13 cellular contexts compared by ENCODE assay signal in the genomic region with DNA sequence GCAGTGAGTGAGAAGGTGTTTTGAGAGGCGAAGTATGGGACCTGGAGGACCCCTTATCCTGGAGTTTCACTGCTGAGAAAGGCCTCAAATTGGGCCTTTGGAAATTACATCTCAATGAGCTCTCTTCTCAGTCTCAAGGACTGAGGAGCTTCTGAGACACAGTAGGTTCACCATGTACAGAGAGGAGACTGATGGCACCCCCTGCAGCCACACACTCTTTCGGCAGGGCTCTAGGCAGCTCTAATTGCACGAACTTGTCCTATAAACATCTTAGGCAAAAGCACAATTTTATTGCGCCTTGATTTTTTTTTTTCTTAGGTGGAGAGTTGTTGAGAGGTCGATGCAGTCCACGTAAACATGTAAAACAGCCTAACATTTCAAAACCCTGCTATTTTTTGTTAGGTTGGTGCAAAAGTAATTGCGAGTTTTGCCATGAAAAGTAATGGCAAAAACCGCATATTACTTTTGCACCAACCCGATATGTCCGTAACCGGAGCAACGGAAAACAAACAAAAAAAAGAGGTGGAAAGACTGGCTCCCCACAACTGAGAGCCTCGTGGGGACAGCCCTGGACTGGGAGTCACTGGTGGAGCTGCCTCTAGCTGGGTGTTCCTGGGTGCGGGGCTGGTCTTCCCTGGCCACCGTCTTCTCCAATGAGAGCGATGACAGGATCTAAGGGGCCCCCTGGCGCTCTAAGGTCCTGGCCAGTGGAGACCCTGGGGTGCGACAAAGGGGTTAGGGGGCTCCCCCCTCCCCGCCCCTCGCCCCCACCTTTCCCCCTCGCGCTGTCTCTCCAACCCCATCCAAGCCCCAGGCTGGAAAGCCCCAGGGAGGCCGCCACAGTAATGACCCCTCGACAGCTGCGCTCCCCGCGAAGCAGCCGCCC.
DNase-seq lines count a peak whose midpoint lies in the region; ATAC-seq, FAIRE-seq and TF ChIP-seq lines count a peak whose summit lies in the region.
"Had no signal": no experiment of that assay in that cellular context is flagged by ENCODE, and none has a peak within 500 bp of the region (broad histone marks: within the 10 kb centered on the region; RNA-seq: fewer than 3 reads in every experiment).

No MANE protein-coding gene starts in this region.

- H3K4me3 Mint-ChIP-seq in T-helper 2 cell treated with Interferon-gamma antibody and Interleukin-4, amounts not matched to agents 5 μg/mL and 100 μg/mL, for 36 hours, result no peak overlapping the region
- H3K4me3 Mint-ChIP-seq: B cell had no signal

- TF ChIP-seq POLR2A in Peyer's patch (IDR thresholded peaks at IDR 0.05), result no peak

- no peak overlapping the region for H3K9ac ChIP-seq in mesendoderm (ENCODE audit: low read length)

- H3K36me3 ChIP-seq in mesendoderm (ENCODE audit: control insufficient read depth, insufficient read depth, low read length) (no peaks in the 10 kb centered on the region), Peyer's patch (no peaks in the 10 kb centered on the region)
- H3K36me3 ChIP-seq: MG63 had no signal

- H3K27me3 Mint-ChIP-seq in T-helper 2 cell treated with Interferon-gamma antibody and Interleukin-4, amounts not matched to agents 5 μg/mL and 100 μg/mL, for 36 hours (ENCODE audit: low read depth), result peaks cover 34% of the 10 kb centered on the region

- no peak overlapping the region for H2AK5ac ChIP-seq in mesendoderm (ENCODE audit: low read length)

- H3K9me3 ChIP-seq in Peyer's patch, result no peaks in the 10 kb centered on the region
- H3K9me3 ChIP-seq: MG63 had no signal

- H3K79me1 ChIP-seq in mesendoderm (ENCODE audit: low read length), result no peaks in the 10 kb centered on the region

- H3K79me2 ChIP-seq in mesendoderm (ENCODE audit: control insufficient read depth, insufficient read depth, low read length), result no peaks in the 10 kb centered on the region

- H3K18ac ChIP-seq in mesendoderm (ENCODE audit: low read length), result peak overlapping the region; percentile 11

- no peak overlapping the region for H4K5ac ChIP-seq in mesendoderm (ENCODE audit: low read length)

- H3K56ac ChIP-seq in mesendoderm (ENCODE audit: low read length), result no peak overlapping the region

- no CpG with 5 or more reads among the region's 28 CpGs for WGBS in mesendoderm (ENCODE audit: extremely low coverage, insufficient coverage, low lambda C conversion rate)

- H4K8ac ChIP-seq in mesendoderm (ENCODE audit: low read depth, low read length), result no peak overlapping the region

- no peak for ATAC-seq in HG03520 (IDR thresholded peaks at IDR 0.05; ENCODE audit: unreplicated experiment)

- peak; percentile 16 for FAIRE-seq in D721Med (lab: Jason Lieb, UNC)

- no peaks in the 10 kb centered on the region for H3K4me1 Mint-ChIP-seq in T-helper 2 cell treated with Interferon-gamma antibody and Interleukin-4, amounts not matched to agents 5 μg/mL and 100 μg/mL, for 36 hours (ENCODE audit: low read depth)
- H3K4me1 Mint-ChIP-seq: B cell had no signal

- DNase-seq in D721Med (ENCODE audit: insufficient read length, low spot score) (peak; percentile 46), NCI-H1105 treated with DMSO at 0.1 percent for 48 hours (lab: John Stamatoyannopoulos, UW) (peak; percentile 84), NCI-H774 (lab: John Stamatoyannopoulos, UW) (peak; percentile 63), mesendoderm (no peak), medulla oblongata (ENCODE audit: extremely low spot score) (no peak), Peyer's patch (no peak)
- no peak for DNase-seq in T-helper 2 cell treated with Interferon-gamma antibody and Interleukin-4, amounts not matched to agents 5 μg/mL and 100 μg/mL, for 36 hours (ENCODE audit: low spot score)
- DNase-seq: activated CD4-positive, CD25-positive, alpha-beta regulatory T cell treated with anti-CD3 and anti-CD28 coated beads, Interleukin-2, amount 50 U/mL, for 72 hours; amniotic stem cell; MG63; stimulated activated CD4-positive, alpha-beta T cell treated with anti-CD3 and anti-CD28 coated beads, Interleukin-1b, Interleukin-23, amount 100 ng/mL, for 48 hours had no signal

- H3K36me3 Mint-ChIP-seq in T-helper 2 cell treated with Interferon-gamma antibody and Interleukin-4, amounts not matched to agents 5 μg/mL and 100 μg/mL, for 36 hours (ENCODE audit: low read depth), result no peaks in the 10 kb centered on the region

- no peak overlapping the region for H3K4me3 ChIP-seq in mesendoderm (ENCODE audit: low read length)
- H3K4me3 ChIP-seq in Peyer's patch, result peak overlapping the region in 2 of 4 donors; percentile 31 to 36
- H3K4me3 ChIP-seq: MG63 had no signal

- no peak overlapping the region for H3K4me2 ChIP-seq in mesendoderm (ENCODE audit: low read length)

- H3K23ac ChIP-seq in mesendoderm (ENCODE audit: low read length), result no peak overlapping the region

- H3K9me3 Mint-ChIP-seq in T-helper 2 cell treated with Interferon-gamma antibody and Interleukin-4, amounts not matched to agents 5 μg/mL and 100 μg/mL, for 36 hours, result no peaks in the 10 kb centered on the region

- H2BK5ac ChIP-seq in mesendoderm (ENCODE audit: low read length), result no peak overlapping the region

- H3K4me1 ChIP-seq in mesendoderm (ENCODE audit: control insufficient read depth, low read depth, low read length) (no peaks in the 10 kb centered on the region), Peyer's patch (peaks cover 0 to 8% (median 0%) of the 10 kb centered on the region in 4 donors)

- no peak overlapping the region for H2BK120ac ChIP-seq in mesendoderm (ENCODE audit: low read depth, low read length)

- no peak overlapping the region for H3K4ac ChIP-seq in mesendoderm (ENCODE audit: low read depth, low read length)

- H2BK15ac ChIP-seq in mesendoderm (replicated peaks; ENCODE audit: low read depth), result no peak overlapping the region

- TF ChIP-seq CTCF in D721Med (IDR thresholded peaks at IDR 0.05; ENCODE audit: insufficient read depth, missing control alignments) (peak; percentile 38), Peyer's patch (IDR thresholded peaks at IDR 0.05) (peak in 1 of 6 experiments; percentile 5)

- H3K27me3 ChIP-seq in mesendoderm (ENCODE audit: insufficient read depth, low read length, poor library complexity), result no peaks in the 10 kb centered on the region
- H3K27me3 ChIP-seq in Peyer's patch, result peaks cover 0 to 5% of the 10 kb centered on the region in 2 donors
- H3K27me3 ChIP-seq: MG63 had no signal

- H3K27ac ChIP-seq in mesendoderm (ENCODE audit: low read depth, low read length) (no peak overlapping the region), Peyer's patch (no peak overlapping the region)

- H3K27ac Mint-ChIP-seq in T-helper 2 cell treated with Interferon-gamma antibody and Interleukin-4, amounts not matched to agents 5 μg/mL and 100 μg/mL, for 36 hours, result no peak overlapping the region
- H3K27ac Mint-ChIP-seq: B cell had no signal

Comparison
In these comparisons a context has a peak if more than half of its experiments do, and no peak if none do; other contexts are left out.
1. DNase-seq: peak in D721Med (single experiment), NCI-H1105 treated with DMSO at 0.1 percent for 48 hours (single experiment) and NCI-H774 (single experiment); none in mesendoderm (single experiment), medulla oblongata (single experiment), Peyer's patch (0 of 3) and T-helper 2 cell treated with Interferon-gamma antibody and Interleukin-4, amounts not matched to agents 5 μg/mL and 100 μg/mL, for 36 hours (single experiment).